In genomic region chr10:61987537-61987936, GRCh38 we compare ENCODE assay signal across 8 cellular contexts.
DNase-seq lines count a peak whose midpoint lies in the region; ATAC-seq, FAIRE-seq and TF ChIP-seq lines count a peak whose summit lies in the region.

No MANE protein-coding gene starts in this region.

- no peak overlapping the region for H3K4me3 ChIP-seq in colonic mucosa

- H3K4me3 Mint-ChIP-seq in activated naive CD4-positive, alpha-beta T cell treated with anti-CD3 and anti-CD28 coated beads, Interleukin-2, amount 10 ng/mL, durations not matched to agents 7 days and 5 days, result peak overlapping the region; percentile 59
- H3K4me3 Mint-ChIP-seq in type B pancreatic cell, result no peak overlapping the region

- H3K27ac Mint-ChIP-seq in activated naive CD4-positive, alpha-beta T cell treated with anti-CD3 and anti-CD28 coated beads, Interleukin-2, amount 10 ng/mL, durations not matched to agents 7 days and 5 days, result peak overlapping the region; percentile 98
- H3K27ac Mint-ChIP-seq in type B pancreatic cell, result peak overlapping the region; percentile 68

- H3K9me3 ChIP-seq in colonic mucosa, result no peaks in the 10 kb centered on the region

- H3K9me3 Mint-ChIP-seq in activated naive CD4-positive, alpha-beta T cell treated with anti-CD3 and anti-CD28 coated beads, Interleukin-2, amount 10 ng/mL, durations not matched to agents 7 days and 5 days, result peaks cover 5% of the 10 kb centered on the region
- H3K9me3 Mint-ChIP-seq in type B pancreatic cell, result no peaks in the 10 kb centered on the region

- CTCF ChIA-PET in activated naive CD4-positive, alpha-beta T cell treated with anti-CD3 and anti-CD28 coated beads, Interleukin-2, amount 10 ng/mL, durations not matched to agents 7 days and 5 days (lab: Charles Lee), result interaction anchor here (1.1 to 2.9 kb wide), 4 partner anchors 48 to 89 kb away, joined by 3 to 19 read pairs (median 7); partner anchors contain the start of gene ARID5B

- intact Hi-C loops in colonic mucosa (cut with DNase I), result no loop called here

- H3K4me1 ChIP-seq in colonic mucosa, result peaks cover 7% of the 10 kb centered on the region

- no peak for FAIRE-seq in HTR-8/SVneo (lab: Jason Lieb, UNC)

- peaks cover 76% of the 10 kb centered on the region for H3K36me3 Mint-ChIP-seq in activated naive CD4-positive, alpha-beta T cell treated with anti-CD3 and anti-CD28 coated beads, Interleukin-2, amount 10 ng/mL, durations not matched to agents 7 days and 5 days
- H3K36me3 Mint-ChIP-seq in type B pancreatic cell, result peaks cover 28% of the 10 kb centered on the region

- no peaks in the 10 kb centered on the region for H3K36me3 ChIP-seq in colonic mucosa

- ATAC-seq in HG03108 (IDR thresholded peaks at IDR 0.05; ENCODE audit: unreplicated experiment), result peak; percentile 15

- no peak overlapping the region for H3K9ac ChIP-seq in colonic mucosa (ENCODE audit: low read depth in 2 of 2, low read length in 2 of 2)

- H3K27me3 ChIP-seq in colonic mucosa, result no peaks in the 10 kb centered on the region

- TF ChIP-seq CTCF in colonic mucosa (IDR thresholded peaks at IDR 0.05) (no peak), type B pancreatic cell (conservative IDR thresholded peaks at IDR 0.05) (no peak)

- peak overlapping the region; percentile 39 for H3K27ac ChIP-seq in colonic mucosa

- no peaks in the 10 kb centered on the region for H3K27me3 Mint-ChIP-seq in activated naive CD4-positive, alpha-beta T cell treated with anti-CD3 and anti-CD28 coated beads, Interleukin-2, amount 10 ng/mL, durations not matched to agents 7 days and 5 days
- no peaks in the 10 kb centered on the region for H3K27me3 Mint-ChIP-seq in type B pancreatic cell

- DNase-seq in activated naive CD4-positive, alpha-beta T cell treated with anti-CD3 and anti-CD28 coated beads, Interleukin-2, amount 10 ng/mL, durations not matched to agents 7 days and 5 days, result no peak
- DNase-seq in activated naive CD4-positive, alpha-beta T cell (lab: John Stamatoyannopoulos, UW), result no peak
- DNase-seq in colonic mucosa (no peak), type B pancreatic cell (ENCODE audit: extremely low spot score, unreplicated experiment) (no peak), HTR-8/SVneo (ENCODE audit: insufficient read length, low spot score) (no peak), NK-92 (lab: John Stamatoyannopoulos, UW; ENCODE audit: unreplicated experiment) (no peak), NCI-H1092 (lab: John Stamatoyannopoulos, UW) (no peak)

- peaks cover 87% of the 10 kb centered on the region for H3K4me1 Mint-ChIP-seq in activated naive CD4-positive, alpha-beta T cell treated with anti-CD3 and anti-CD28 coated beads, Interleukin-2, amount 10 ng/mL, durations not matched to agents 7 days and 5 days
- peaks cover 27% of the 10 kb centered on the region for H3K4me1 Mint-ChIP-seq in type B pancreatic cell (ENCODE audit: unreplicated experiment)
